8 cellular contexts compared by ENCODE assay signal in genomic region chr18:49459404-49460171, GRCh38. TPM values are rescaled to one million over a fixed set of nuclear protein-coding genes. Genes with fewer than 3 reads are reported as not detected.
DNase-seq lines count a peak whose midpoint lies in the region; ATAC-seq and TF ChIP-seq lines count a peak whose summit lies in the region.

No MANE protein-coding gene starts in this region.

- no peak for DNase-seq in Right ventricle myocardium superior
- DNase-seq in left ventricle myocardium superior = no peak
- peak; percentile 20 for DNase-seq in activated T-cell treated with anti-CD3 and anti-CD28 coated beads, Interleukin-2, amount 50 U/mL, for 4 hours
- no peak for DNase-seq in progenitor cell of endocrine pancreas (ENCODE audit: low spot score, unreplicated experiment)

- ATAC-seq in Right ventricle myocardium superior (ENCODE audit: poor library complexity) = peak; percentile 51
- no peak for ATAC-seq in left ventricle myocardium superior
- ATAC-seq in activated T-cell treated with anti-CD3 and anti-CD28 coated beads, Interleukin-2, amount 50 U/mL, for 4 hours = peak; percentile 51 to 54
- no peak for ATAC-seq in gastroesophageal sphincter
- ATAC-seq in HG02840 (IDR thresholded peaks at IDR 0.05; ENCODE audit: low FRiP score, unreplicated experiment) = no peak
- ATAC-seq in HG03025 (IDR thresholded peaks at IDR 0.05; ENCODE audit: low FRiP score, unreplicated experiment) = no peak

- 25 to 57% methylated on average over 3 to 10 of the region's 16 CpGs for WGBS in gastroesophageal sphincter (ENCODE audit: low coverage in 1 of 2), 2 donors

- TF ChIP-seq EP300 in gastroesophageal sphincter (IDR thresholded peaks at IDR 0.05) = no peak

- H3K27ac ChIP-seq in HUES6 (ENCODE audit: low read depth, low read length) = no peak overlapping the region
- peak overlapping the region; percentile 60 to 94 (median 90) for H3K27ac ChIP-seq in gastroesophageal sphincter

- H3K4me1 ChIP-seq in HUES6 (ENCODE audit: control insufficient read depth, insufficient read depth, low read length) = peaks cover 4% of the 10 kb centered on the region; the same call in 1 of the 2 replicates
- H3K4me1 ChIP-seq in gastroesophageal sphincter = peaks cover 0 to 49% (median 12%) of the 10 kb centered on the region in 3 donors

- H3K4me3 ChIP-seq in HUES6 (ENCODE audit: low read depth, low read length) (peak overlapping the region; percentile 96), gastroesophageal sphincter (peak overlapping the region; percentile 64 to 96)

- H3K27me3 ChIP-seq in HUES6 (ENCODE audit: control insufficient read depth, insufficient read depth, low read length) (no peaks in the 10 kb centered on the region; the same call in 1 of the 2 replicates), gastroesophageal sphincter (no peaks in the 10 kb centered on the region)

- no peaks in the 10 kb centered on the region for H3K36me3 ChIP-seq in HUES6 (ENCODE audit: control insufficient read depth, insufficient read depth, low read length)
- H3K36me3 ChIP-seq in gastroesophageal sphincter = no peaks in the 10 kb centered on the region

- no peak for TF ChIP-seq POLR2A in gastroesophageal sphincter (IDR thresholded peaks at IDR 0.05)

- peaks cover 5% of the 10 kb centered on the region for H3K36me3 Mint-ChIP-seq in activated T-cell treated with anti-CD3 and anti-CD28 coated beads, Interleukin-2, amount 50 U/mL, for 4 hours (ENCODE audit: insufficient read depth)
- peaks cover 6% of the 10 kb centered on the region for H3K36me3 Mint-ChIP-seq in progenitor cell of endocrine pancreas (ENCODE audit: insufficient read depth)

- H3K4me1 Mint-ChIP-seq in activated T-cell treated with anti-CD3 and anti-CD28 coated beads, Interleukin-2, amount 50 U/mL, for 4 hours (ENCODE audit: low read depth) = peaks cover 40% of the 10 kb centered on the region
- H3K4me1 Mint-ChIP-seq in progenitor cell of endocrine pancreas (ENCODE audit: low read depth) = peaks cover 8% of the 10 kb centered on the region

- no peaks in the 10 kb centered on the region for H3K9me3 Mint-ChIP-seq in activated T-cell treated with anti-CD3 and anti-CD28 coated beads, Interleukin-2, amount 50 U/mL, for 4 hours
- H3K9me3 Mint-ChIP-seq in progenitor cell of endocrine pancreas (ENCODE audit: low read depth) = peaks cover 3% of the 10 kb centered on the region

- TF ChIP-seq CTCF in gastroesophageal sphincter (IDR thresholded peaks at IDR 0.05) (no peak), progenitor cell of endocrine pancreas (IDR thresholded peaks at IDR 0.05; ENCODE audit: unreplicated experiment) (no peak)

- no peaks in the 10 kb centered on the region for H3K27me3 Mint-ChIP-seq in activated T-cell treated with anti-CD3 and anti-CD28 coated beads, Interleukin-2, amount 50 U/mL, for 4 hours (ENCODE audit: low read depth)
- peaks cover 3% of the 10 kb centered on the region for H3K27me3 Mint-ChIP-seq in progenitor cell of endocrine pancreas

- H3K9me3 ChIP-seq in HUES6 (ENCODE audit: control insufficient read depth, insufficient read depth, low read depth, low read length) (no peaks in the 10 kb centered on the region), gastroesophageal sphincter (no peaks in the 10 kb centered on the region)

- intact Hi-C loops in Right ventricle myocardium superior (cut with DNase I) = no loop called here
- intact Hi-C loops in left ventricle myocardium superior (cut with micrococcal nuclease) = no loop called here

- peak overlapping the region; percentile 82 for H3K4me3 Mint-ChIP-seq in activated T-cell treated with anti-CD3 and anti-CD28 coated beads, Interleukin-2, amount 50 U/mL, for 4 hours
- peak overlapping the region; percentile 80 for H3K4me3 Mint-ChIP-seq in progenitor cell of endocrine pancreas (ENCODE audit: low read depth)

- H3K9ac ChIP-seq in HUES6 (ENCODE audit: low read length) = peak overlapping the region; percentile 83

- H3K27ac Mint-ChIP-seq in progenitor cell of endocrine pancreas = peak overlapping the region; percentile 51

RNA-seq across cellular contexts. Expression of gene DYM, which starts 0.9 kb away (rescaled TPM):
- 45.0 TPM for total RNA-seq in Right ventricle myocardium superior
- total RNA-seq in left ventricle myocardium superior = 54.1 TPM
- 10 to 100 TPM; 47.3 to 54.1 (median 47.5) TPM for total RNA-seq in activated T-cell treated with anti-CD3 and anti-CD28 coated beads, Interleukin-2, amount 50 U/mL, for 4 hours
- total RNA-seq in gastroesophageal sphincter = 100 to 1,000 TPM in 1 of 4 donors, 10 to 100 TPM in 3; 57.1 to 106 (median 79.4) TPM
- total RNA-seq in progenitor cell of endocrine pancreas = 81.9 and 82.8 TPM in 2 replicates

RNA-seq across cellular contexts. Expression of gene C18orf32, which starts 27.4 kb away (rescaled TPM):
- total RNA-seq in Right ventricle myocardium superior (40.2 TPM), left ventricle myocardium superior (49.3 TPM), gastroesophageal sphincter (10 to 100 TPM; 38.9 to 64.0 (median 48.2) TPM), progenitor cell of endocrine pancreas (55.6 and 58.1 TPM in 2 replicates)
- 10 to 100 TPM; 33.0 to 43.7 (median 42.3) TPM for total RNA-seq in activated T-cell treated with anti-CD3 and anti-CD28 coated beads, Interleukin-2, amount 50 U/mL, for 4 hours

RNA-seq across cellular contexts. Expression of gene RPL17, which starts 32.7 kb away (rescaled TPM):
- 716 TPM for total RNA-seq in Right ventricle myocardium superior
- total RNA-seq in left ventricle myocardium superior = 739 TPM
- 1,000 to 10,000 TPM; 2,047 to 2,285 (median 2,225) TPM for total RNA-seq in activated T-cell treated with anti-CD3 and anti-CD28 coated beads, Interleukin-2, amount 50 U/mL, for 4 hours
- total RNA-seq in gastroesophageal sphincter = 1,000 to 10,000 TPM in 3 of 4 donors, 100 to 1,000 TPM in 1; 816 to 2,355 (median 1,855) TPM
- 1,835 and 1,920 TPM in 2 replicates for total RNA-seq in progenitor cell of endocrine pancreas

Comparison
In these comparisons a context has a peak if more than half of its experiments do, and no peak if none do; other contexts are left out.
1. ATAC-seq: peak in Right ventricle myocardium superior (single experiment) and activated T-cell treated with anti-CD3 and anti-CD28 coated beads, Interleukin-2, amount 50 U/mL, for 4 hours (2 of 2); none in left ventricle myocardium superior (single experiment), gastroesophageal sphincter (single experiment), HG02840 (single experiment) and HG03025 (single experiment).